In genomic region chr4:160026720-160027119, GRCh38 we compare ENCODE assay signal across 2 cellular contexts.
A peak's percentile ranks its signal among the peaks of the same experiment; 100 is the strongest.
TF ChIP-seq lines count a peak whose summit lies in the region.

No MANE protein-coding gene starts in this region.

TF ChIP-seq in HCT116, 20 proteins besides CTCF, POLR2A, EP300 and RAD21 (continued from another document):
- peak; percentile 88 for TF ChIP-seq ATF3 (IDR thresholded peaks at IDR 0.05)
- no peak for TF ChIP-seq JUND (IDR thresholded peaks at IDR 0.05)
- no peak for TF ChIP-seq SIN3A (IDR thresholded peaks at IDR 0.05; ENCODE audit: low read depth)
- peak; percentile 23; the same call in 1 of the 2 replicates for TF ChIP-seq FOSL1 (IDR thresholded peaks at IDR 0.05; ENCODE audit: low read depth)

TF ChIP-seq in SK-N-SH, 30 proteins besides CTCF, POLR2A, EP300 and RAD21 (continued from another document):
- TF ChIP-seq USF2 (IDR thresholded peaks at IDR 0.05; ENCODE audit: borderline replicate concordance, low read depth, low read length) (no peak), TEAD4 (IDR thresholded peaks at IDR 0.05; ENCODE audit: borderline replicate concordance, insufficient read depth) (no peak)
